ENCODE assay signal across 14 cellular contexts in the genomic region with DNA sequence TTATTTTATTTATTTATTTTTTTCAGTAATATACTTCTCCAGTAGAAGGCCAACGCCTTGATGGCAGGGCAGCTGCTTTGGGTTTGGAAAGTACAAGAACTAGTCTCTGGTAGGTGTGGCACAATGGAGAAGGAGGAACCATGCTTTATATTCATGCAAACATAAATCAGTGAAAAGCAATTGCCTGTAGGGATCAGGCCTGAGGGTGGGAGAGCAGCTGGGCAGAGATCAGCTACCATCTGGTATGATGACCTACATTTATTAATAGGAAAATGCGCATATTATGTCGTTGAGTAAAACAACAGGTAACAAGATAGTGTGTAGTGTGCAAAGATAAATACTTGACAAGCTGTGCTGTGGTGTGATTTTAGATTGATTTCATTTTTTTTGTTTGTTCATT.
DNase-seq lines count a peak whose midpoint lies in the region; ATAC-seq and TF ChIP-seq lines count a peak whose summit lies in the region.
"Had no signal": no experiment of that assay in that cellular context is flagged by ENCODE, and none has a peak within 500 bp of the region (broad histone marks: within the 10 kb centered on the region; RNA-seq: fewer than 3 reads in every experiment).

No MANE protein-coding gene starts in this region.

- H3K27ac Mint-ChIP-seq in glutamatergic neuron (ENCODE audit: unreplicated experiment): peak overlapping the region; percentile 20
- H3K27ac Mint-ChIP-seq: CD8-positive, alpha-beta T cell; HFFc6; T-helper 1 cell treated with Interleukin-12 subunit alpha and Interleukin-12 subunit beta and Interleukin-4 antibody, amounts not matched to agents 30 μg/mL and 1 μg/mL, for 36 hours had no signal

- no peak overlapping the region for H3K4me3 Mint-ChIP-seq in glutamatergic neuron (ENCODE audit: unreplicated experiment)
- H3K4me3 Mint-ChIP-seq: CD8-positive, alpha-beta T cell; HFFc6; T-helper 1 cell treated with Interleukin-12 subunit alpha and Interleukin-12 subunit beta and Interleukin-4 antibody, amounts not matched to agents 30 μg/mL and 1 μg/mL, for 36 hours had no signal

- H3K4me1 Mint-ChIP-seq in glutamatergic neuron (ENCODE audit: low read depth, unreplicated experiment): peaks cover 7% of the 10 kb centered on the region

- H3K27me3 Mint-ChIP-seq in glutamatergic neuron (ENCODE audit: unreplicated experiment): no peaks in the 10 kb centered on the region

- H3K36me3 Mint-ChIP-seq in glutamatergic neuron (ENCODE audit: unreplicated experiment): no peaks in the 10 kb centered on the region
- H3K36me3 Mint-ChIP-seq: CD8-positive, alpha-beta T cell had no signal

- peak; percentile 11 for DNase-seq in NCI-H1436 treated with DMSO at 0.1 percent for 48 hours (lab: John Stamatoyannopoulos, UW)
- DNase-seq in NCI-H1436 (lab: John Stamatoyannopoulos, UW): no peak
- DNase-seq in G401 (ENCODE audit: low spot score): peak; percentile 87
- peak; percentile 95 for DNase-seq in NCI-H524 treated with DMSO at 0.1 percent for 48 hours (lab: John Stamatoyannopoulos, UW)
- no peak for DNase-seq in glutamatergic neuron
- no peak for DNase-seq in COLO668 (lab: John Stamatoyannopoulos, UW; ENCODE audit: unreplicated experiment)
- DNase-seq: CD8-positive, alpha-beta T cell; HFFc6; NCI-H1048; NCI-H446 treated with DMSO at 0.1 percent for 48 hours; NK-92 treated with Interleukin-12 subunit alpha and Interleukin-12 subunit beta, amount 100 ng/mL, for 24 hours had no signal

- ATAC-seq in HG03521 (IDR thresholded peaks at IDR 0.05; ENCODE audit: unreplicated experiment) (no peak), HG02610 (IDR thresholded peaks at IDR 0.05; ENCODE audit: unreplicated experiment) (no peak)
- ATAC-seq: CD8-positive, alpha-beta T cell had no signal

- in situ Hi-C loops in G401 (cut with HindIII; ENCODE audit: low sequenced_read_pairs): no loop called here

- no peaks in the 10 kb centered on the region for H3K9me3 Mint-ChIP-seq in glutamatergic neuron (ENCODE audit: unreplicated experiment)
- H3K9me3 Mint-ChIP-seq: CD8-positive, alpha-beta T cell; HFFc6; T-helper 1 cell treated with Interleukin-12 subunit alpha and Interleukin-12 subunit beta and Interleukin-4 antibody, amounts not matched to agents 30 μg/mL and 1 μg/mL, for 36 hours had no signal

- no peak for TF ChIP-seq CTCF in glutamatergic neuron (IDR thresholded peaks at IDR 0.05; ENCODE audit: partially characterized antibody, unreplicated experiment)

Comparison
In these comparisons a context has a peak if more than half of its experiments do, and no peak if none do; other contexts are left out.
1. DNase-seq: peak in NCI-H1436 treated with DMSO at 0.1 percent for 48 hours (single experiment), G401 (single experiment) and NCI-H524 treated with DMSO at 0.1 percent for 48 hours (single experiment); none in NCI-H1436 (single experiment), glutamatergic neuron (single experiment) and COLO668 (single experiment).